In the genomic region with DNA sequence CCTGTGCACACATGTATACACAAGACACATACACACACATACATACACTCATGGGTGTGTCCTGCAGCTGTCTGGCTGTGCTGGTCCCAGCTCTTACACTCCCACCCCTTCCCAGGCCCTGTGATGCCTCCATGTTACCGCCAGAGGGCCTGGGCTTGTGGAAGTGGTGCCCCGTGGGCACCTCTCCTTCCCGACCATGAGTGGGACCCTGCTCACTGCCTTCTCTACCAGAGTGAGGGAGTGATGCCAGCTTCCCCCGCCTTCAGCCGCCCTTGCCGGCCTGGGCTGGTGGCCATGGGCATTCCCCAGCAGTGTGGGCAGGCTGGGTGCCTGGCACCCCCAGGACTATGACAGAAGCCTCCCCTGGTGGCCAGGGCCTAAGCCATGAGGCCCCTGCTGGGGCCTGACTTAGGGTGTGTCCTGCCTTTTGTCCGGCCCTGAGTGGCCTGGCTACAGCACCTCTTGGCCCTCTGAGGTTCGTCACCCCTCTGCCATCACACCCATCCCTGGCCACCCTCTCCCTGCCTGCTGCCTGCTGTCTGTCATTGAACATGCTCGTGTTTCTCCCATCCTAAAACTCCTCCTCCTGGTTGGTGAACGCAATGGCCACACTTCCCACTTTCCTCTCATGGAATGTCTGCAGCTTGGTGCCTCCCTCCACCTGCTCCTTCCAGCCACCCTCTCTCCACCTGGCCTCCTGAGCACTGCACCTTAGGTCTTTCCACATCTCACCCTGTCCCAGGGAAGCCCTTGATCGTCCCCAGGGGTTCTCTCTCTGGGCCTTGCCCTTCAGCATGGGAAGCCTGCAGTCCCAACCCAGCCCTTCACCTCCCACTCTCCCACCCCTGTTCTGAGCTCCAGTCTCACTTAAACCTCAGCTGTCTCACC, we compare ENCODE assay signal across 8 cellular contexts. TPM values are rescaled to one million over a fixed set of nuclear protein-coding genes. Genes with fewer than 3 reads are reported as not detected.
DNase-seq lines count a peak whose midpoint lies in the region; ATAC-seq and TF ChIP-seq lines count a peak whose summit lies in the region.

No MANE protein-coding gene starts in this region.

- H3K9me3 ChIP-seq in mucosa of descending colon, result no peaks in the 10 kb centered on the region

- intact Hi-C loops in mucosa of descending colon (cut with DNase I, micrococcal nuclease), result loop anchor here (5.0 kb wide), 2 partner anchors 153 to 163 kb away; no protein-coding TSS in a partner anchor

- peak; percentile 35 for DNase-seq in Daoy (ENCODE audit: low read depth)
- peak; percentile 8 for DNase-seq in MV-4-11 (lab: John Stamatoyannopoulos, UW)
- peak in 2 of 3 donors; percentile 16 to 38 for DNase-seq in mucosa of descending colon
- DNase-seq in activated CD8-positive, alpha-beta memory T cell treated with anti-CD3 and anti-CD28 coated beads, Interleukin-2, amount 50 U/mL, for 4 hours, result no peak
- DNase-seq in cortex of kidney (lab: John Stamatoyannopoulos, UW), result no peak
- no peak for DNase-seq in activated CD4-positive, alpha-beta T cell treated with anti-CD3 and anti-CD28 coated beads, Interleukin-2, amount 50 U/mL, for 1 hour
- DNase-seq in NCI-H187 (lab: John Stamatoyannopoulos, UW), result no peak

- no peak overlapping the region for H3K4me3 ChIP-seq in mucosa of descending colon

- no peak for TF ChIP-seq CTCF in mucosa of descending colon (IDR thresholded peaks at IDR 0.05)

- H3K4me1 ChIP-seq in mucosa of descending colon (ENCODE audit: low read depth), result no peaks in the 10 kb centered on the region

- peak; percentile 6 for ATAC-seq in mucosa of descending colon

- peak overlapping the region; percentile 97 for H3K27ac ChIP-seq in cingulate gyrus (ENCODE audit: low read depth, low read length)

- H3K36me3 ChIP-seq in mucosa of descending colon (ENCODE audit: low read depth), result no peaks in the 10 kb centered on the region

RNA-seq across cellular contexts. Expression of a gene that starts 14.6 kb away (rescaled TPM):
- 1.9 and 7.1 TPM in 2 replicates for total RNA-seq in Daoy (2014; rRNA removed; shearing (Covaris generic))
- 10 to 100 TPM; 23.0 to 28.7 (median 25.3) TPM for total RNA-seq in mucosa of descending colon

RNA-seq across cellular contexts. Expression of a gene that starts 54.2 kb away (rescaled TPM):
- total RNA-seq in Daoy (2014; rRNA removed; shearing (Covaris generic)), result 8.8 and 17.9 TPM in 2 replicates
- total RNA-seq in mucosa of descending colon, result 10 to 100 TPM; 10.2 to 48.9 (median 30.5) TPM

Comparison
In these comparisons a context has a peak if more than half of its experiments do, and no peak if none do; other contexts are left out.
1. DNase-seq: peak in Daoy (single experiment), MV-4-11 (single experiment) and mucosa of descending colon (2 of 3); none in activated CD8-positive, alpha-beta memory T cell treated with anti-CD3 and anti-CD28 coated beads, Interleukin-2, amount 50 U/mL, for 4 hours (single experiment), cortex of kidney (single experiment), activated CD4-positive, alpha-beta T cell treated with anti-CD3 and anti-CD28 coated beads, Interleukin-2, amount 50 U/mL, for 1 hour (single experiment) and NCI-H187 (0 of 2).